ENCODE assay signal across 12 cellular contexts in genomic region chr7:143055754-143056153, GRCh38. TPM values are rescaled to one million over a fixed set of nuclear protein-coding genes. Genes with fewer than 3 reads are reported as not detected.
"Had no signal": no experiment of that assay in that cellular context is flagged by ENCODE, and none has a peak within 500 bp of the region (broad histone marks: within the 10 kb centered on the region; RNA-seq: fewer than 3 reads in every experiment).

No MANE protein-coding gene starts in this region.

- H3K27ac Mint-ChIP-seq: GM23338, H9, HFFc6 had no signal

- H3K9ac ChIP-seq: GM23248 had no signal

- H3K4me3 Mint-ChIP-seq: GM23338, H9, HFFc6 had no signal

- H3K9me3 Mint-ChIP-seq: GM23338, H9 had no signal

- H3K36me3 ChIP-seq: HAP-1 had no signal

- H3K4me2 ChIP-seq: GM23338 had no signal

- H2AFZ ChIP-seq: GM23248, GM23338 had no signal

- H3K9me3 ChIP-seq: HAP-1 had no signal

- FAIRE-seq: H1, H54 had no signal

- H3K4me1 Mint-ChIP-seq: GM23338, H9 had no signal

- H3K4me1 ChIP-seq: HAP-1 had no signal

- DNase-seq: GM23248, GOT3, H7, H9, HCEC 1CT, HFFc6 had no signal

- ATAC-seq: GM23338, HCT116 had no signal

- H3K4me3 ChIP-seq: GM23248, GM23338, HAP-1 had no signal

- H3K27ac ChIP-seq: GM23248 had no signal

RNA-seq across cellular contexts. Expression of gene OR6V1, which starts 3.6 kb away (rescaled TPM):
- total RNA-seq: GM23248, GM23338, H1, H4, H7, H9, HFFc6 had no signal
- polyA plus RNA-seq: GM23248, GM23338, H1 had no signal

RNA-seq across cellular contexts. Expression of gene OR9A2, which starts 28.8 kb away (rescaled TPM):
- total RNA-seq: GM23248, GM23338, H1, H4, H7, H9, HFFc6 had no signal
- polyA plus RNA-seq: GM23248, GM23338, H1 had no signal
